In the genomic region with DNA sequence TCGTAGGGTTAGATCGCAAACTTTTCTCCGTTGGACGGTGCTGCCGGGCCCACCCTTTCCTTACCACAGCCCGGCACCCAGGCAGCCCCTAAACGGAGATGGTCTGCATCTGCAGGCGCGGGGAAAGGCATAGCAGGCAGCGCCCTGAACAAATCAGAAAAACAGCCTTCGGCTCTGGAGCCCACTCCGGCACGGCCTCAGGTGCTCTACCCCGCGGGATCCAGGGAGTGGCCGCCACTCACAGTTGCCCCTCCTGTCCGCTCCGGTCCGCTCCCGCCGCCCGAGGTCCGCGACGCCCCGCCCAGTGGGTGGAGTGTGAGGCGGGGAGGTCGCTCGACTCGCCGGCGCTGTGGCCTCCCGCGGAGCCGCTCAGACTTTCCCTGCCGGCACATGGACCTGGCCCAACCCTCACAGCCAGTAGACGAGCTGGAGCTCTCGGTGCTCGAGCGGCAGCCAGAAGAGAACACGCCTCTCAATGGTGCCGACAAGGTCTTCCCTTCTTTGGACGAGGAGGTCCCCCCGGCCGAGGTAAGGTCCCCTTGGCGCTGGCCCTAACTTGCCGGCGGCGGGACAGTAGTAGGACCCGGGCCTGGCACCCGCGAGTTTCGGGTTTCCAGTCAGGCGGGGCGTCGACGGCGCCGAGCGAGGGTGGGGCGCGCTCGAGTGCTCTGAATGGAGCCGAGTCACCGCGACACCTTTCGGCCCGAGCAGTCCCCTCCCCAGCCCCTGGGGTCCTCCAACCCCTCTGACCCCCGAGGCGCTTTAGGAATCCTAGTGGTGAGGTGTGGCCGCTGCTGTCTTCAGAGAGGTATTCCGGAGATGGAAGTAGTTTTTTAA, we compare ENCODE assay signal across 8 cellular contexts. TPM values are rescaled to one million over a fixed set of nuclear protein-coding genes. Genes with fewer than 3 reads are reported as not detected.
DNase-seq lines count a peak whose midpoint lies in the region; ATAC-seq and TF ChIP-seq lines count a peak whose summit lies in the region.

A gene with protein sequence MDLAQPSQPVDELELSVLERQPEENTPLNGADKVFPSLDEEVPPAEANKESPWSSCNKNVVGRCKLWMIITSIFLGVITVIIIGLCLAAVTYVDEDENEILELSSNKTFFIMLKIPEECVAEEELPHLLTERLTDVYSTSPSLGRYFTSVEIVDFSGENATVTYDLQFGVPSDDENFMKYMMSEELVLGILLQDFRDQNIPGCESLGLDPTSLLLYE (plus strand): TSS at position 372 of the 837 bp plus-strand sequence. CDS start 19 bp downstream, at position 391.

- H3K9ac ChIP-seq in HUES64 (ENCODE audit: low read depth, low read length) (peak within 1 kb of the TSS; percentile 84), SK-N-SH (peak within 1 kb of the TSS; percentile 81)

- peak within 1 kb of the TSS; percentile 99 for H2AFZ ChIP-seq in SK-N-SH (ENCODE audit: low read depth)

- H3K4me3 ChIP-seq in HUES64 (ENCODE audit: low read length), result peak within 1 kb of the TSS; percentile 80
- H3K4me3 ChIP-seq in SK-N-SH (ENCODE audit: low read depth in 2 of 2, low read length in 1 of 2), result peak within 1 kb of the TSS; percentile 60 to 69
- H3K4me3 ChIP-seq in transverse colon, result peak within 1 kb of the TSS; percentile 42 to 66 (median 46)

- H4K20me1 ChIP-seq in SK-N-SH (ENCODE audit: insufficient read depth), result no peaks in the 10 kb centered on the region

- peak within 1 kb of the TSS; percentile 86 for H3K4me2 ChIP-seq in SK-N-SH

- H3K36me3 Mint-ChIP-seq in activated naive CD8-positive, alpha-beta T cell treated with anti-CD3 and anti-CD28 coated beads for 36 hours, result no peaks in the 10 kb centered on the region
- H3K36me3 Mint-ChIP-seq in osteocyte (ENCODE audit: unreplicated experiment), result no peaks in the 10 kb centered on the region

- H3K4me3 Mint-ChIP-seq in activated naive CD8-positive, alpha-beta T cell treated with anti-CD3 and anti-CD28 coated beads for 36 hours, result peak within 1 kb of the TSS; percentile 82
- peak within 1 kb of the TSS; percentile 81 for H3K4me3 Mint-ChIP-seq in osteocyte (ENCODE audit: unreplicated experiment)

- H3K4me1 Mint-ChIP-seq in activated naive CD8-positive, alpha-beta T cell treated with anti-CD3 and anti-CD28 coated beads for 36 hours, result peaks cover 24% of the 10 kb centered on the region
- H3K4me1 Mint-ChIP-seq in osteocyte (ENCODE audit: unreplicated experiment), result peaks cover 14% of the 10 kb centered on the region

- CTCF ChIA-PET in SK-N-SH (lab: Yijun Ruan, JAX), result interaction anchor here (2.9 kb wide), 1 partner anchor 25 kb away, joined by 11 read pairs; no protein-coding TSS in a partner anchor

- intact Hi-C loops in Right ventricle myocardium inferior (cut with DNase I) (no loop called here), transverse colon (cut with DNase I; ENCODE audit: low total_unique reads) (no loop called here)

- TF ChIP-seq CTCF in SK-N-SH (IDR thresholded peaks at IDR 0.05) (peak; percentile 28), osteocyte (IDR thresholded peaks at IDR 0.05) (no peak), transverse colon (IDR thresholded peaks at IDR 0.05) (peak; percentile 5 to 29 (median 16))

- H3K27ac ChIP-seq in HUES64 (ENCODE audit: low read depth, low read length) (peak within 1 kb of the TSS; percentile 93), SK-N-SH (ENCODE audit: low read depth in 2 of 2, low read length in 1 of 2) (peak within 1 kb of the TSS in 1 of 2 experiments; percentile 77; a peak in 2 of 4 replicates), transverse colon (peak within 1 kb of the TSS; percentile 79 to 85 (median 83))

- under 1% methylated on average over 69 of the region's 72 CpGs for WGBS in HUES64
- WGBS in SK-N-SH (ENCODE audit: low lambda C conversion rate), result 8% methylated on average over 21 of the region's 72 CpGs
- 0 to 2% methylated on average over 4 to 56 of the region's 72 CpGs for WGBS in transverse colon (ENCODE audit: low coverage in 1 of 2), 2 donors

- H3K27ac Mint-ChIP-seq in activated naive CD8-positive, alpha-beta T cell treated with anti-CD3 and anti-CD28 coated beads for 36 hours, result peak within 1 kb of the TSS; percentile 26
- peak within 1 kb of the TSS; percentile 52 for H3K27ac Mint-ChIP-seq in osteocyte (ENCODE audit: unreplicated experiment)

- H3K9me3 ChIP-seq in HUES64 (ENCODE audit: insufficient read depth, low read depth, low read length), result no peaks in the 10 kb centered on the region
- no peaks in the 10 kb centered on the region for H3K9me3 ChIP-seq in SK-N-SH
- H3K9me3 ChIP-seq in transverse colon, result no peaks in the 10 kb centered on the region

- H3K79me2 ChIP-seq in SK-N-SH (ENCODE audit: insufficient read depth), result peaks cover 40% of the 10 kb centered on the region

- POLR2A ChIA-PET in SK-N-SH (lab: Yijun Ruan, JAX), result no interaction called here

- in situ Hi-C loops in transverse colon (cut with MboI; ENCODE audit: low pct_ligation_motif_present in 1 of 4, low pct_unique_long_range_greater_than_20kb in 1 of 4, low sequenced_read_pairs in 3 of 4), result no loop called here

- no peak for TF ChIP-seq RAD21 in SK-N-SH (IDR thresholded peaks at IDR 0.05; ENCODE audit: low read length)

- TF ChIP-seq EP300 in SK-N-SH (IDR thresholded peaks at IDR 0.05; ENCODE audit: borderline replicate concordance in 1 of 2, low read depth in 1 of 2, low read length in 1 of 2) (no peak), transverse colon (IDR thresholded peaks at IDR 0.05; ENCODE audit: low read depth) (no peak)

- TF ChIP-seq POLR2A in transverse colon (IDR thresholded peaks at IDR 0.05), result peak; percentile 93

- no peaks in the 10 kb centered on the region for H3K9me2 ChIP-seq in SK-N-SH

- ATAC-seq in GM21529 (IDR thresholded peaks at IDR 0.05; ENCODE audit: unreplicated experiment) (peak; percentile 87), Right ventricle myocardium inferior (peak; percentile 97)

- H3K27me3 ChIP-seq in HUES64 (ENCODE audit: insufficient read depth, low read length) (peaks cover 20% of the 10 kb centered on the region), SK-N-SH (ENCODE audit: insufficient read depth) (no peaks in the 10 kb centered on the region), transverse colon (no peaks in the 10 kb centered on the region)

- peaks cover 35% of the 10 kb centered on the region for H3K27me3 Mint-ChIP-seq in activated naive CD8-positive, alpha-beta T cell treated with anti-CD3 and anti-CD28 coated beads for 36 hours
- H3K27me3 Mint-ChIP-seq in osteocyte (ENCODE audit: unreplicated experiment), result peaks cover 10% of the 10 kb centered on the region

- DNase-seq in DMS 273 treated with DMSO at 0.1 percent for 48 hours (lab: John Stamatoyannopoulos, UW) (peak; percentile 62), SK-N-SH (peak; percentile 94), Right ventricle myocardium inferior (ENCODE audit: missing footprints) (peak; percentile 89), osteocyte (ENCODE audit: extremely low spot score, unreplicated experiment) (peak; percentile 91), transverse colon (peak; percentile 93)
- DNase-seq in activated naive CD8-positive, alpha-beta T cell treated with anti-CD3 and anti-CD28 coated beads for 36 hours, result peak; percentile 74

- peaks cover 18% of the 10 kb centered on the region for H3K4me1 ChIP-seq in HUES64 (ENCODE audit: insufficient read depth, low read length)
- peaks cover 5 to 10% of the 10 kb centered on the region in 2 experiments; a peak in 2 of 4 replicates for H3K4me1 ChIP-seq in SK-N-SH (ENCODE audit: control insufficient read depth in 1 of 2, insufficient read depth in 2 of 2, low read depth in 1 of 2, low read length in 1 of 2)
- H3K4me1 ChIP-seq in transverse colon, result peaks cover 6 to 59% (median 28%) of the 10 kb centered on the region in 4 donors

- H3K9me3 Mint-ChIP-seq in activated naive CD8-positive, alpha-beta T cell treated with anti-CD3 and anti-CD28 coated beads for 36 hours, result no peaks in the 10 kb centered on the region
- H3K9me3 Mint-ChIP-seq in osteocyte (ENCODE audit: unreplicated experiment), result no peaks in the 10 kb centered on the region

- H3K36me3 ChIP-seq in HUES64 (ENCODE audit: insufficient read depth, low read length) (no peaks in the 10 kb centered on the region), SK-N-SH (replicated peaks in 1 of 2; ENCODE audit: control insufficient read depth in 1 of 2, insufficient read depth in 2 of 2, low read length in 1 of 2) (no peaks in the 10 kb centered on the region), transverse colon (no peaks in the 10 kb centered on the region)

- H3F3A ChIP-seq in SK-N-SH (replicated peaks; ENCODE audit: insufficient read depth), result peaks cover 8% of the 10 kb centered on the region

TF ChIP-seq in SK-N-SH, 30 proteins besides CTCF, POLR2A, EP300 and RAD21:
- TF ChIP-seq, protein P1, sequence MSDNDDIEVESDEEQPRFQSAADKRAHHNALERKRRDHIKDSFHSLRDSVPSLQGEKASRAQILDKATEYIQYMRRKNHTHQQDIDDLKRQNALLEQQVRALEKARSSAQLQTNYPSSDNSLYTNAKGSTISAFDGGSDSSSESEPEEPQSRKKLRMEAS (IDR thresholded peaks at IDR 0.05; ENCODE audit: low read depth), result peak; percentile 93
- TF ChIP-seq, protein P2, sequence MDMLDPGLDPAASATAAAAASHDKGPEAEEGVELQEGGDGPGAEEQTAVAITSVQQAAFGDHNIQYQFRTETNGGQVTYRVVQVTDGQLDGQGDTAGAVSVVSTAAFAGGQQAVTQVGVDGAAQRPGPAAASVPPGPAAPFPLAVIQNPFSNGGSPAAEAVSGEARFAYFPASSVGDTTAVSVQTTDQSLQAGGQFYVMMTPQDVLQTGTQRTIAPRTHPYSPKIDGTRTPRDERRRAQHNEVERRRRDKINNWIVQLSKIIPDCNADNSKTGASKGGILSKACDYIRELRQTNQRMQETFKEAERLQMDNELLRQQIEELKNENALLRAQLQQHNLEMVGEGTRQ (IDR thresholded peaks at IDR 0.05; ENCODE audit: borderline replicate concordance, low read depth, low read length), result no peak
- TF ChIP-seq GABPA (IDR thresholded peaks at IDR 0.05; ENCODE audit: low read depth) (no peak), RXRA (IDR thresholded peaks at IDR 0.05; ENCODE audit: borderline replicate concordance, low read depth) (no peak), TAF1 (IDR thresholded peaks at IDR 0.05; ENCODE audit: borderline replicate concordance, low read depth, low read length) (peak; percentile 65; the same call in 1 of the 2 replicates), MXI1 (IDR thresholded peaks at IDR 0.05; ENCODE audit: low read depth, low read length) (peak; percentile 55; the same call in 1 of the 2 replicates), POLR2AphosphoS5 (IDR thresholded peaks at IDR 0.05; ENCODE audit: low read depth, low read length) (peak; percentile 50; the same call in 1 of the 2 replicates)

RNA-seq across cellular contexts. Expression of the gene that starts here (rescaled TPM):
- 11.8 TPM for polyA plus RNA-seq in HUES64 (2013, experiment 1 of 2)
- polyA plus RNA-seq in HUES64 (2013, experiment 2 of 2), result 12.3 TPM
- polyA plus RNA-seq in SK-N-SH (2012; rRNA removed), result 5.4 and 8.7 TPM in 2 replicates
- 5.7 TPM in 2 replicates for polyA plus RNA-seq in SK-N-SH (2012; cell fraction: cytosol; rRNA removed)
- polyA plus RNA-seq in SK-N-SH (2012; cell fraction: nucleus; rRNA removed), result 7.8 and 15.3 TPM in 2 replicates
- total RNA-seq in activated naive CD8-positive, alpha-beta T cell treated with anti-CD3 and anti-CD28 coated beads for 36 hours, result 1 to 10 TPM; 3.4 to 4.5 TPM
- total RNA-seq in Right ventricle myocardium inferior (1.8 TPM), osteocyte (1.0 and 1.4 TPM in 2 replicates), transverse colon (10 to 100 TPM; 26.9 to 65.7 (median 47.1) TPM)

Comparison
In these comparisons a context has a peak if more than half of its experiments do, and no peak if none do; other contexts are left out.
1. RNA of the gene that starts here (total RNA-seq): 26.9 to 65.7 TPM in transverse colon; 3.4 to 4.5 TPM in activated naive CD8-positive, alpha-beta T cell treated with anti-CD3 and anti-CD28 coated beads for 36 hours, 1.8 TPM in Right ventricle myocardium inferior (single experiment) and 1.0 to 1.4 TPM in osteocyte; every median in the first group is over 4 times any median in the second.
2. Peak in every context shown above with its lines, with median percentiles within 50 percentile points of each other: DNase-seq and H3K4me3 ChIP-seq.